ENCODE assay signal across 15 cellular contexts in genomic region chr5:79704553-79704952, GRCh38. TPM values are rescaled to one million over a fixed set of nuclear protein-coding genes. Genes with fewer than 3 reads are reported as not detected.
DNase-seq lines count a peak whose midpoint lies in the region; TF ChIP-seq lines count a peak whose summit lies in the region.
"Had no signal": no experiment of that assay in that cellular context is flagged by ENCODE, and none has a peak within 500 bp of the region (broad histone marks: within the 10 kb centered on the region; RNA-seq: fewer than 3 reads in every experiment).

No MANE protein-coding gene starts in this region.

- H3K79me2 ChIP-seq in mammary epithelial cell (ENCODE audit: insufficient read depth, low read length): no peaks in the 10 kb centered on the region

- no peak overlapping the region for H3K4me3 ChIP-seq in breast epithelium
- no peak overlapping the region for H3K4me3 ChIP-seq in mammary epithelial cell (replicated peaks in 1 of 3; ENCODE audit: insufficient read depth in 1 of 3, low read depth in 2 of 3, low read length in 3 of 3)
- H3K4me3 ChIP-seq in right atrium auricular region: no peak overlapping the region
- H3K4me3 ChIP-seq in thyroid gland (replicated peaks in 1 of 3): no peak overlapping the region
- no peak overlapping the region for H3K4me3 ChIP-seq in colonic mucosa
- no peak overlapping the region for H3K4me3 ChIP-seq in sigmoid colon
- H3K4me3 ChIP-seq: BLaER1 treated with 17β-estradiol and CSF1 and Interleukin-3, amounts not matched to agents 10 nM and 100 nM had no signal

- H3K27ac ChIP-seq in breast epithelium (peak overlapping the region; percentile 89 to 92), mammary epithelial cell (ENCODE audit: insufficient read depth, low read depth, low read length) (no peak overlapping the region), right atrium auricular region (peak overlapping the region; percentile 41 to 96), thyroid gland (peak overlapping the region; percentile 34 to 60 (median 52)), colonic mucosa (no peak overlapping the region), sigmoid colon (no peak overlapping the region)

- peaks cover 0 to 22% of the 10 kb centered on the region in 2 donors for H3K4me1 ChIP-seq in breast epithelium
- peaks cover 9% of the 10 kb centered on the region for H3K4me1 ChIP-seq in mammary epithelial cell (ENCODE audit: insufficient read depth, low read length)
- peaks cover 0 to 12% of the 10 kb centered on the region in 2 donors for H3K4me1 ChIP-seq in right atrium auricular region
- peaks cover 0 to 16% of the 10 kb centered on the region in 2 donors for H3K4me1 ChIP-seq in thyroid gland
- H3K4me1 ChIP-seq in colonic mucosa: no peaks in the 10 kb centered on the region
- H3K4me1 ChIP-seq in sigmoid colon: no peaks in the 10 kb centered on the region

- H3K27me3 Mint-ChIP-seq in Calu3 (ENCODE audit: unreplicated experiment): no peaks in the 10 kb centered on the region
- H3K27me3 Mint-ChIP-seq: CD4-positive, CD25-positive, alpha-beta regulatory T cell had no signal

- TF ChIP-seq POLR2A in breast epithelium (IDR thresholded peaks at IDR 0.05): no peak
- no peak for TF ChIP-seq POLR2A in thyroid gland (IDR thresholded peaks at IDR 0.05)
- no peak for TF ChIP-seq POLR2A in sigmoid colon (IDR thresholded peaks at IDR 0.05)

- in situ Hi-C loops in mammary epithelial cell (cut with MboI; ENCODE audit: low sequenced_read_pairs in 2 of 2): no loop called here

- BruUV-seq in mammary epithelial cell (replicated peaks; lab: Mats Ljungman, UMichigan): no TSS peak
- BruUV-seq in Calu3 (replicated peaks; lab: Mats Ljungman, UMichigan): no TSS peak

- H4K20me1 ChIP-seq in mammary epithelial cell (ENCODE audit: insufficient read depth, low read length): no peaks in the 10 kb centered on the region
- H4K20me1 ChIP-seq: BLaER1 treated with 17β-estradiol and CSF1 and Interleukin-3, amounts not matched to agents 10 nM and 100 nM had no signal

- no peak overlapping the region for H3K4me2 ChIP-seq in mammary epithelial cell (ENCODE audit: insufficient read depth, low read depth, low read length)
- H3K4me2 ChIP-seq: BLaER1 treated with 17β-estradiol and CSF1 and Interleukin-3, amounts not matched to agents 10 nM and 100 nM had no signal

- peaks cover 5% of the 10 kb centered on the region for H3K36me3 Mint-ChIP-seq in Calu3 (ENCODE audit: insufficient read depth, unreplicated experiment)

- H3K9me3 Mint-ChIP-seq in Calu3 (ENCODE audit: low read depth, unreplicated experiment): peaks cover 2% of the 10 kb centered on the region
- H3K9me3 Mint-ChIP-seq: HFFc6 had no signal

- dilution Hi-C loops in mammary epithelial cell (cut with HindIII; ENCODE audit: low sequenced_read_pairs): no loop called here

- H2AFZ ChIP-seq in mammary epithelial cell (ENCODE audit: low read depth, low read length): no peak overlapping the region

- intact Hi-C loops in breast epithelium (cut with DNase I; ENCODE audit: low total_unique reads): no loop called here
- intact Hi-C loops in mammary epithelial cell (cut with micrococcal nuclease): loop anchor here (5.0 kb wide), 1 partner anchor 68 kb away; no protein-coding TSS in a partner anchor
- intact Hi-C loops in Calu3 (cut with micrococcal nuclease; ENCODE audit: unreplicated experiment): loop anchor here (5.0 kb wide), 1 partner anchor 68 kb away; no protein-coding TSS in a partner anchor
- intact Hi-C loops in thyroid gland (cut with DNase I): no loop called here
- intact Hi-C loops in colonic mucosa (cut with DNase I): no loop called here
- intact Hi-C loops in sigmoid colon (cut with DNase I): no loop called here

- DNase-seq in breast epithelium (ENCODE audit: low spot score in 2 of 2) (no peak), mammary epithelial cell (no peak), Calu3 (no peak), right atrium auricular region (ENCODE audit: low spot score) (no peak), thyroid gland (no peak), colonic mucosa (no peak), sigmoid colon (no peak)
- DNase-seq: 8988T; AML-193; CD4-positive, CD25-positive, alpha-beta regulatory T cell; DMS 273 treated with DMSO at 0.1 percent for 48 hours; HCEC 1CT; HFFc6; IMR-90 had no signal

- H3K27me3 ChIP-seq in breast epithelium (no peaks in the 10 kb centered on the region), mammary epithelial cell (ENCODE audit: insufficient read depth, low read length) (no peaks in the 10 kb centered on the region), right atrium auricular region (no peaks in the 10 kb centered on the region), thyroid gland (no peaks in the 10 kb centered on the region), colonic mucosa (no peaks in the 10 kb centered on the region), sigmoid colon (no peaks in the 10 kb centered on the region)
- H3K27me3 ChIP-seq: BLaER1 treated with 17β-estradiol and CSF1 and Interleukin-3, amounts not matched to agents 10 nM and 100 nM had no signal

- H3K9ac ChIP-seq in mammary epithelial cell (ENCODE audit: insufficient read depth, low read length) (no peak overlapping the region), colonic mucosa (ENCODE audit: low read depth in 2 of 2, low read length in 2 of 2) (no peak overlapping the region)
- H3K9ac ChIP-seq: BLaER1 treated with 17β-estradiol and CSF1 and Interleukin-3, amounts not matched to agents 10 nM and 100 nM had no signal

- TF ChIP-seq EP300 in sigmoid colon (IDR thresholded peaks at IDR 0.05): no peak

- no peak overlapping the region for H3K4me3 Mint-ChIP-seq in Calu3 (ENCODE audit: low read depth, unreplicated experiment)
- H3K4me3 Mint-ChIP-seq: CD4-positive, CD25-positive, alpha-beta regulatory T cell; HFFc6 had no signal

- H3K4me1 Mint-ChIP-seq in Calu3 (ENCODE audit: low read depth, unreplicated experiment): peaks cover 64% of the 10 kb centered on the region

- CTCF ChIA-PET in mammary epithelial cell (lab: Charles Lee; ENCODE audit: low non-redundant PET): no interaction called here
- CTCF ChIA-PET in Calu3 (lab: Charles Lee): interaction anchor here (0.6 kb wide), 1 partner anchor 603 kb away, joined by 6 read pairs; no protein-coding TSS in a partner anchor

- no peaks in the 10 kb centered on the region for H3K9me3 ChIP-seq in breast epithelium
- no peaks in the 10 kb centered on the region for H3K9me3 ChIP-seq in mammary epithelial cell (replicated peaks; ENCODE audit: insufficient read depth, low read length)
- H3K9me3 ChIP-seq in right atrium auricular region: no peaks in the 10 kb centered on the region
- H3K9me3 ChIP-seq in thyroid gland: no peaks in the 10 kb centered on the region
- H3K9me3 ChIP-seq in colonic mucosa: no peaks in the 10 kb centered on the region
- H3K9me3 ChIP-seq in sigmoid colon: no peaks in the 10 kb centered on the region

- TF ChIP-seq CTCF in breast epithelium (IDR thresholded peaks at IDR 0.05) (no peak), mammary epithelial cell (conservative IDR thresholded peaks at IDR 0.05 in 1 of 2, IDR thresholded peaks at IDR 0.05 in 1 of 2; ENCODE audit: extremely low read depth in 1 of 2, insufficient read depth in 1 of 2, low read depth in 1 of 2, low read length in 2 of 2) (no peak), Calu3 (IDR thresholded peaks at IDR 0.05; ENCODE audit: unreplicated experiment) (no peak), right atrium auricular region (IDR thresholded peaks at IDR 0.05) (no peak), thyroid gland (IDR thresholded peaks at IDR 0.05) (no peak), colonic mucosa (IDR thresholded peaks at IDR 0.05) (no peak), sigmoid colon (IDR thresholded peaks at IDR 0.05) (no peak)

- peak overlapping the region; percentile 60 for H3K27ac Mint-ChIP-seq in Calu3 (ENCODE audit: unreplicated experiment)
- H3K27ac Mint-ChIP-seq: CD4-positive, CD25-positive, alpha-beta regulatory T cell; HFFc6 had no signal

- H3K36me3 ChIP-seq in breast epithelium (no peaks in the 10 kb centered on the region), mammary epithelial cell (ENCODE audit: insufficient read depth, low read length) (no peaks in the 10 kb centered on the region), right atrium auricular region (no peaks in the 10 kb centered on the region), thyroid gland (no peaks in the 10 kb centered on the region), colonic mucosa (no peaks in the 10 kb centered on the region), sigmoid colon (no peaks in the 10 kb centered on the region)
- H3K36me3 ChIP-seq: BLaER1 treated with 17β-estradiol and CSF1 and Interleukin-3, amounts not matched to agents 10 nM and 100 nM had no signal

RNA-seq across cellular contexts. Expression of gene CMYA5, which starts 14.9 kb away (rescaled TPM):
- total RNA-seq in breast epithelium (100 to 1,000 TPM in 1 of 3 donors, 10 to 100 TPM in 1, 1 to 10 TPM in 1; 5.0 to 132 (median 37.0) TPM), mammary epithelial cell (1 to 10 TPM in 1 of 2 donors, under 1 TPM in 1; 0.61 to 9.2 TPM), Calu3 (2022) (1.8 and 3.3 TPM in 2 replicates), right atrium auricular region (1,000 to 10,000 TPM; 1,199 to 1,662 TPM), thyroid gland (10 to 100 TPM; 15.9 to 33.9 (median 22.0) TPM), colonic mucosa (under 1 TPM; 0.30 to 0.66 TPM), sigmoid colon (10 to 100 TPM in 1 of 4 donors, 1 to 10 TPM in 3; 5.2 to 21.0 (median 6.0) TPM)
- polyA plus RNA-seq in mammary epithelial cell (0.41 TPM), sigmoid colon (1 to 10 TPM in 1 of 3 donors, under 1 TPM in 2; 0.46 to 1.8 (median 0.54) TPM)
- polyA minus RNA-seq in mammary epithelial cell: not detected

Comparison
In these comparisons a context has a peak if more than half of its experiments do, and no peak if none do; other contexts are left out.
1. H3K27ac ChIP-seq: peak in breast epithelium (2 of 2), right atrium auricular region (2 of 2) and thyroid gland (3 of 3); none in mammary epithelial cell (single experiment), colonic mucosa (single experiment) and sigmoid colon (0 of 4).
2. intact Hi-C loops: an anchor here in mammary epithelial cell (5.0 kb wide) and Calu3 (5.0 kb wide); none called in breast epithelium, thyroid gland, colonic mucosa and sigmoid colon.
3. RNA of gene CMYA5, which starts 14.9 kb away (total RNA-seq): 1,199 to 1,662 TPM in right atrium auricular region; 5.0 to 132 TPM in breast epithelium, 15.9 to 33.9 TPM in thyroid gland, 0.61 to 9.2 TPM in mammary epithelial cell, 5.2 to 21.0 TPM in sigmoid colon, 1.8 to 3.3 TPM in Calu3 and 0.30 to 0.66 TPM in colonic mucosa; every median in the first group is over 4 times any median in the second.